ENCODE assay signal across 8 cellular contexts in the genomic region with DNA sequence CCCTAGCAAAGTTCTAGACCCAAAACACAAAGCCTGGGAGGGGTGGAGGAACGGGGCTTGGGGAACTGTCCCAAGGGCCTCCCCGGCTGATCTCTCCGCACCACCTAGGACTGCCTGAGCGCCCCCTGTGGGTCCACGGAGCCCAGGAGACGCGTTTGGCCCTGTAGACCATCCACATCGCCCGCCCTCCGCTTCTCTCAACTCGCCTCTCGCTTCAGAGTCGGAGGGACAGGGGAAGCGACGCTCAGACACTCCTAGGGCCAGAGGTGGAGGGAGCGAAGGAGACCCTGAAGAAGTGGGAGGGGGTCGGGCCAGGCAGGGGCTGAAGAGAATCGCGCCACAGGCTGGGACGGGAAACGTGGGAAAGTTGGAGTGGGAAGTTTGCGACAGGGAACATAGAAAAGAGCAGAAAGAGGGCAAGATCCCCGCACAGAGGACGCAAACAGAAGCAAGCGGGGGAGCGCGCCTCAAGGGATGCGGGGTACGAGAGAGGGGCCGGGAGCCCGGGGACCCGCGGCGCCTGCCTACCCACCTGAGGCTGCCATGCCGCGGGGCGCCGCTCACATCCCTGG. TPM values are rescaled to one million over a fixed set of nuclear protein-coding genes. Genes with fewer than 3 reads are reported as not detected.
DNase-seq lines count a peak whose midpoint lies in the region; ATAC-seq and TF ChIP-seq lines count a peak whose summit lies in the region.

No MANE protein-coding gene starts in this region.

- CTCF ChIA-PET in Panc1 (lab: Charles Lee): interaction anchor here (0.7 kb wide), 1 partner anchor 667 kb away, joined by 3 read pairs; no protein-coding TSS in a partner anchor

- peaks cover 4% of the 10 kb centered on the region for H3K4me1 ChIP-seq in Panc1 (ENCODE audit: control insufficient read depth, insufficient read depth, low read length)

- peak; percentile 83 for TF ChIP-seq CTCF in Panc1 (IDR thresholded peaks at IDR 0.05)

- H3K27ac ChIP-seq in Panc1 (ENCODE audit: low read length) (peak overlapping the region; percentile 29; the same call in 1 of the 2 replicates), skin epidermis (peak overlapping the region; percentile 10 to 90 (median 72))

- H3K36me3 ChIP-seq in Panc1 (ENCODE audit: control insufficient read depth, insufficient read depth, low read length): peaks cover 2% of the 10 kb centered on the region; the same call in 1 of the 2 replicates

- DNase-seq in NCI-H146 (lab: John Stamatoyannopoulos, UW) (peak; percentile 63), NCI-H146 treated with DMSO at 0.1 percent for 48 hours (lab: John Stamatoyannopoulos, UW; ENCODE audit: unreplicated experiment) (no peak), Panc1 (ENCODE audit: low read depth, low spot score) (no peak), NCI-H2081 treated with DMSO at 0.1 percent for 48 hours (lab: John Stamatoyannopoulos, UW) (no peak)
- peak; percentile 59 to 65 for DNase-seq in activated naive CD4-positive, alpha-beta T cell treated with anti-CD3 and anti-CD28 coated beads, Interleukin-2, amount 50 U/mL, for 72 hours (ENCODE audit: low spot score in 2 of 2)

- POLR2A ChIA-PET in Panc1 (lab: Charles Lee): no interaction called here

- BruUV-seq in Panc1 (replicated peaks; lab: Mats Ljungman, UMichigan): no TSS peak

- H3K36me3 Mint-ChIP-seq in activated naive CD4-positive, alpha-beta T cell treated with anti-CD3 and anti-CD28 coated beads, Interleukin-2, amount 50 U/mL, for 72 hours: peaks cover 0 to 6% of the 10 kb centered on the region in 2 donors

- peak overlapping the region; percentile 72 to 95 for H3K27ac Mint-ChIP-seq in activated naive CD4-positive, alpha-beta T cell treated with anti-CD3 and anti-CD28 coated beads, Interleukin-2, amount 50 U/mL, for 72 hours

- intact Hi-C loops in Panc1 (cut with micrococcal nuclease; ENCODE audit: unreplicated experiment): loop anchor here (5.0 kb wide), 1 partner anchor 78 kb away; no protein-coding TSS in a partner anchor

- peaks cover 12% of the 10 kb centered on the region; the same call in 1 of the 2 replicates for H3K27me3 ChIP-seq in Panc1 (ENCODE audit: control insufficient read depth, insufficient read depth, low read length)

- no peaks in the 10 kb centered on the region for H3K9me3 ChIP-seq in Panc1 (ENCODE audit: control insufficient read depth, insufficient read depth, low read depth, low read length)

- ATAC-seq in HG03064 (IDR thresholded peaks at IDR 0.05; ENCODE audit: low read depth, unreplicated experiment): peak; percentile 38
- ATAC-seq in Panc1: peak; percentile 87
- ATAC-seq in activated naive CD4-positive, alpha-beta T cell treated with anti-CD3 and anti-CD28 coated beads, Interleukin-2, amount 50 U/mL, for 72 hours: peak; percentile 45 to 68

- H3K9me3 Mint-ChIP-seq in activated naive CD4-positive, alpha-beta T cell treated with anti-CD3 and anti-CD28 coated beads, Interleukin-2, amount 50 U/mL, for 72 hours: no peaks in the 10 kb centered on the region

- H3K4me3 ChIP-seq in Panc1 (ENCODE audit: low read depth in 2 of 2, low read length in 2 of 2) (peak overlapping the region; percentile 50 to 57), iPS-11a (ENCODE audit: low read depth, low read length) (peak overlapping the region; percentile 64), skin epidermis (peak overlapping the region; percentile 35 to 55 (median 43))

- in situ Hi-C loops in Panc1 (cut with HindIII; ENCODE audit: low pct_unique_long_range_greater_than_20kb, low sequenced_read_pairs): no loop called here

RNA-seq across cellular contexts. Expression of a gene that starts 0.4 kb away (rescaled TPM):
- total RNA-seq in Panc1 (2021; ENCODE audit: unreplicated experiment): 2.6 TPM
- 0.58 TPM for polyA plus RNA-seq in Panc1 (2012; ENCODE audit: insufficient read length)
- 1 to 10 TPM in 1 of 2 donors, under 1 TPM in 1; 0.87 to 9.1 TPM for total RNA-seq in activated naive CD4-positive, alpha-beta T cell treated with anti-CD3 and anti-CD28 coated beads, Interleukin-2, amount 50 U/mL, for 72 hours

Comparison
In these comparisons a context has a peak if more than half of its experiments do, and no peak if none do; other contexts are left out.
1. DNase-seq: peak in NCI-H146 (single experiment) and activated naive CD4-positive, alpha-beta T cell treated with anti-CD3 and anti-CD28 coated beads, Interleukin-2, amount 50 U/mL, for 72 hours (2 of 2); none in NCI-H146 treated with DMSO at 0.1 percent for 48 hours (single experiment), Panc1 (single experiment) and NCI-H2081 treated with DMSO at 0.1 percent for 48 hours (single experiment).
2. Peak in every context shown above with its lines, with median percentiles within 50 percentile points of each other: ATAC-seq and H3K4me3 ChIP-seq.